ENCODE assay signal across 11 cellular contexts in genomic region chr15:67140078-67140833, GRCh38.
A peak's percentile ranks its signal among the peaks of the same experiment; 100 is the strongest.
DNase-seq lines count a peak whose midpoint lies in the region; ATAC-seq and TF ChIP-seq lines count a peak whose summit lies in the region.
"Had no signal": no experiment of that assay in that cellular context is flagged by ENCODE, and none has a peak within 500 bp of the region (broad histone marks: within the 10 kb centered on the region; RNA-seq: fewer than 3 reads in every experiment).

No MANE protein-coding gene starts in this region.

- no peak overlapping the region for H3K4me3 ChIP-seq in psoas muscle
- H3K4me3 ChIP-seq: tibial artery had no signal

- H3K27ac Mint-ChIP-seq in T-helper 17 cell (peak overlapping the region; percentile 100), osteocyte (ENCODE audit: unreplicated experiment) (no peak overlapping the region)

- H3K36me3 ChIP-seq in psoas muscle (ENCODE audit: insufficient read depth in 1 of 2, low read depth in 1 of 2) = no peaks in the 10 kb centered on the region
- H3K36me3 ChIP-seq: tibial artery had no signal

- H3K9me3 ChIP-seq in T-helper 17 cell (ENCODE audit: control insufficient read depth, low read length, poor library complexity, severe bottlenecking) (no peaks in the 10 kb centered on the region), psoas muscle (no peaks in the 10 kb centered on the region)
- H3K9me3 ChIP-seq: tibial artery had no signal

- intact Hi-C loops in psoas muscle (cut with DNase I) = no loop called here

- H3K27me3 Mint-ChIP-seq in T-helper 17 cell (no peaks in the 10 kb centered on the region), osteocyte (ENCODE audit: unreplicated experiment) (no peaks in the 10 kb centered on the region)

- H3K4me1 ChIP-seq in psoas muscle = peaks cover 97% of the 10 kb centered on the region

- TF ChIP-seq CTCF in psoas muscle (IDR thresholded peaks at IDR 0.05) (no peak), osteocyte (IDR thresholded peaks at IDR 0.05) (no peak)

- H3K4me3 Mint-ChIP-seq in T-helper 17 cell (peak overlapping the region; percentile 61), osteocyte (ENCODE audit: unreplicated experiment) (no peak overlapping the region)

- ATAC-seq in GM18511 (IDR thresholded peaks at IDR 0.05; ENCODE audit: unreplicated experiment) (peak; percentile 77), GM21717 (IDR thresholded peaks at IDR 0.05; ENCODE audit: unreplicated experiment) (peak; percentile 67), T-helper 17 cell (no peak), psoas muscle (no peak)

- H3K36me3 Mint-ChIP-seq in T-helper 17 cell (ENCODE audit: low read depth) (no peaks in the 10 kb centered on the region), osteocyte (ENCODE audit: unreplicated experiment) (no peaks in the 10 kb centered on the region)

- H3K9me3 Mint-ChIP-seq in osteocyte (ENCODE audit: unreplicated experiment) = no peaks in the 10 kb centered on the region

- DNase-seq in T-helper 17 cell (no peak), psoas muscle (no peak), osteocyte (ENCODE audit: extremely low spot score, unreplicated experiment) (no peak), nucleus accumbens (lab: John Stamatoyannopoulos, UW) (no peak), MV-4-11 (lab: John Stamatoyannopoulos, UW) (no peak), OCI-M2 (lab: John Stamatoyannopoulos, UW; ENCODE audit: unreplicated experiment) (no peak)
- DNase-seq: activated CD4-positive, alpha-beta T cell treated with anti-CD3 and anti-CD28 coated beads, Interleukin-2, amount 50 U/mL, for 4 hours; NCI-H1436 treated with DMSO at 0.1 percent for 48 hours had no signal

- H3K27me3 ChIP-seq in psoas muscle (ENCODE audit: insufficient read depth in 3 of 3, low read length in 2 of 3) = no peaks in the 10 kb centered on the region
- H3K27me3 ChIP-seq: tibial artery had no signal

- H3K27ac ChIP-seq in psoas muscle = peak overlapping the region; percentile 87

- H3K4me1 Mint-ChIP-seq in T-helper 17 cell (peaks cover 72% of the 10 kb centered on the region), osteocyte (ENCODE audit: unreplicated experiment) (peaks cover 91% of the 10 kb centered on the region)

- WGBS in psoas muscle, 3 donors = 44 to 69% (median 49%) methylated on average over 9 of the region's 9 CpGs

Comparison
In these comparisons a context has a peak if more than half of its experiments do, and no peak if none do; other contexts are left out.
1. ATAC-seq: peak in GM18511 (single experiment) and GM21717 (single experiment); none in T-helper 17 cell (single experiment) and psoas muscle (0 of 4).